Comparison of ENCODE assay signal across 21 cellular contexts in the genomic region with DNA sequence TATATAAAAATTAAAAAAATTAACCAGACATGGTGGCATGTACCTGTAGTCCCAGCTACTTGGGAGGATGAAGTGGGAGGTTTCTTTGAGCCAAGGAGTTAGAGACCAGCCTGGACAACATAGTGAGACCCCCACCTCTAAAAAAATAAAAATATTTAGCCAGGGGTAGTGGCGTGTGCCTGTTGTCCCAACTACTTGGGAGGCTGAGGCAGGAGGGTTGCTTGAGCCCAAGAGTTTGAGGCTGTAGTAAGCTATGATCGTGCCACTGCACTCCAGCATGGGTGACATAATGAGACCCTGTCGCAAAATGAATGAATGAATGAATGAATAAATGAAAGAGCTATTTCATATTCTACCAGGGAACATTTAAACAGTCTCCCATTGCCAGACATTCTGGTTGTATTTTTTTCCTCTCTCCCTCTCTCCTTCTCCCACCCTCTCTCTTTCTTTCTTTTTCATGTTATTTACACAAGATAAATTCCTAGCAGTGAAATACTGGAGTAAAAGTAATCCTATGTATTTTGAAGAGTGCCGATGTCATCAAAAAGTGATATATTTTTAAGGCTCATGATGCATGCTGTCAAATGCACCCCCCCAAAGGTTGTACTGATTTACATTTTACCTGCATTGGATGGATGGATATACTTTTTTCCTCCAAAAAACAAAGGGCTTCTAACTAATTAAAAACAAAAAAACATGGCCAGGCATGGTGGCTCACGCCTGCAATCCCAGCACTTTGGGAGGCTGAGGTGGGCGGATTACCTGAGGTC.
"Had no signal": no experiment of that assay in that cellular context is flagged by ENCODE, and none has a peak within 500 bp of the region (broad histone marks: within the 10 kb centered on the region; RNA-seq: fewer than 3 reads in every experiment).

No MANE protein-coding gene starts in this region.

- H3K4me3 Mint-ChIP-seq: activated CD4-positive, alpha-beta T cell treated with anti-CD3 and anti-CD28 coated beads, Interleukin-2, amount 10 ng/mL, durations not matched to agents 7 days and 5 days; activated T-cell treated with anti-CD3 and anti-CD28 coated beads, Interleukin-2, amount 50 U/mL, for 72 hours; central memory CD8-positive, alpha-beta T cell; nephron; stimulated activated naive CD8-positive, alpha-beta T cell treated with anti-CD3 and anti-CD28 coated beads, Interleukin-15, amount 100 ng/mL, for 72 hours had no signal

- H3K4me1 Mint-ChIP-seq: central memory CD8-positive, alpha-beta T cell had no signal

- H3K4me3 ChIP-seq: ascending aorta, coronary artery, gastrocnemius medialis, vagina had no signal

- H3K27ac Mint-ChIP-seq: activated CD4-positive, alpha-beta T cell treated with anti-CD3 and anti-CD28 coated beads, Interleukin-2, amount 10 ng/mL, durations not matched to agents 7 days and 5 days; activated T-cell treated with anti-CD3 and anti-CD28 coated beads, Interleukin-2, amount 50 U/mL, for 72 hours; nephron; stimulated activated naive CD8-positive, alpha-beta T cell treated with anti-CD3 and anti-CD28 coated beads, Interleukin-15, amount 100 ng/mL, for 72 hours had no signal

- H3K4me1 ChIP-seq: ascending aorta, gastrocnemius medialis had no signal

- DNase-seq: activated CD4-positive, alpha-beta T cell treated with anti-CD3 and anti-CD28 coated beads, Interleukin-2, amount 10 ng/mL, durations not matched to agents 7 days and 5 days; activated CD8-positive, alpha-beta memory T cell treated with anti-CD3 and anti-CD28 coated beads, Interleukin-2, amount 50 U/mL, for 4 hours; activated effector memory CD4-positive, alpha-beta T cell treated with anti-CD3 and anti-CD28 coated beads, Interleukin-2, amount 50 U/mL, for 16 hours; activated naive CD4-positive, alpha-beta T cell treated with anti-CD3 and anti-CD28 coated beads, Interleukin-2, amount 50 U/mL, for 16 hours; activated T-cell treated with anti-CD3 and anti-CD28 coated beads, Interleukin-2, amount 50 U/mL, for 72 hours; gastrocnemius medialis; head of caudate nucleus; midbrain; right cardiac atrium; stimulated activated CD4-positive, alpha-beta T cell treated with anti-CD3 and anti-CD28 coated beads, Interleukin-2, amount 100 ng/mL, for 48 hours; stimulated activated naive CD8-positive, alpha-beta T cell treated with anti-CD3 and anti-CD28 coated beads, Interleukin-15, amount 100 ng/mL, for 72 hours; T-helper 9 cell; trophoblast cell had no signal

- H3K27me3 Mint-ChIP-seq: activated CD4-positive, alpha-beta T cell treated with anti-CD3 and anti-CD28 coated beads, Interleukin-2, amount 10 ng/mL, durations not matched to agents 7 days and 5 days; central memory CD8-positive, alpha-beta T cell; stimulated activated naive CD8-positive, alpha-beta T cell treated with anti-CD3 and anti-CD28 coated beads, Interleukin-15, amount 100 ng/mL, for 72 hours had no signal

- H3K9me3 ChIP-seq: ascending aorta, gastrocnemius medialis, vagina had no signal

- ATAC-seq: activated CD4-positive, CD25-positive, alpha-beta regulatory T cell treated with anti-CD3 and anti-CD28 coated beads, Interleukin-2, amount 50 U/mL, for 24 hours; activated T-cell treated with anti-CD3 and anti-CD28 coated beads, Interleukin-2, amount 50 U/mL, for 72 hours; gastrocnemius medialis; right cardiac atrium; stimulated activated naive CD8-positive, alpha-beta T cell treated with anti-CD3 and anti-CD28 coated beads, Interleukin-15, amount 100 ng/mL, for 72 hours had no signal

- H3K27ac ChIP-seq: ascending aorta, coronary artery, gastrocnemius medialis, vagina had no signal

- H3K27me3 ChIP-seq: ascending aorta, gastrocnemius medialis, vagina had no signal

- FAIRE-seq: endometrium, keratinocyte had no signal

- H3K36me3 ChIP-seq: ascending aorta, gastrocnemius medialis, vagina had no signal

- H3K9me3 Mint-ChIP-seq: activated CD4-positive, alpha-beta T cell treated with anti-CD3 and anti-CD28 coated beads, Interleukin-2, amount 10 ng/mL, durations not matched to agents 7 days and 5 days; activated T-cell treated with anti-CD3 and anti-CD28 coated beads, Interleukin-2, amount 50 U/mL, for 72 hours; central memory CD8-positive, alpha-beta T cell; nephron; stimulated activated naive CD8-positive, alpha-beta T cell treated with anti-CD3 and anti-CD28 coated beads, Interleukin-15, amount 100 ng/mL, for 72 hours had no signal
